8 cellular contexts compared by ENCODE assay signal in genomic region chr17:77455111-77455877, GRCh38.
A peak's percentile ranks its signal among the peaks of the same experiment; 100 is the strongest.
DNase-seq lines count a peak whose midpoint lies in the region; ATAC-seq and TF ChIP-seq lines count a peak whose summit lies in the region.
"Had no signal": no experiment of that assay in that cellular context is flagged by ENCODE, and none has a peak within 500 bp of the region (broad histone marks: within the 10 kb centered on the region; RNA-seq: fewer than 3 reads in every experiment).

No MANE protein-coding gene starts in this region.

- TF ChIP-seq EP300 in gastroesophageal sphincter (IDR thresholded peaks at IDR 0.05) = no peak

- H3K4me1 Mint-ChIP-seq in HFFc6 (ENCODE audit: low read depth) = peaks cover 58% of the 10 kb centered on the region
- H3K4me1 Mint-ChIP-seq in activated T-helper 1 cell treated with anti-CD3 and anti-CD28 coated beads, Interleukin-12 subunit alpha, Interleukin-12 subunit beta, Interleukin-2, Interleukin-4 antibody, amounts not matched to agents 30 ng/mL and 10 ng/mL and 1 ng/mL, durations not matched to agents 14 hours and 24 hours and 36 hours (ENCODE audit: low read depth) = peaks cover 73% of the 10 kb centered on the region
- H3K4me1 Mint-ChIP-seq in stimulated activated memory B cell treated with anti-CD40 and anti-IgM and Interleukin-4, amounts not matched to agents 10 μg/mL and 1 μg/mL and 100 μg/mL, for 72 hours = peaks cover 73% of the 10 kb centered on the region

- H3K9me3 ChIP-seq in gastroesophageal sphincter = no peaks in the 10 kb centered on the region
- H3K9me3 ChIP-seq: right atrium auricular region had no signal

- peaks cover 3 to 100% (median 38%) of the 10 kb centered on the region in 3 donors for H3K4me1 ChIP-seq in gastroesophageal sphincter

- H3K4me3 ChIP-seq in gastroesophageal sphincter = no peak overlapping the region

- H3K27ac Mint-ChIP-seq in HFFc6 = 0 out of 2 replicates have a peak overlapping the region, but pooled peaks have one; percentile 18
- H3K27ac Mint-ChIP-seq in activated T-helper 1 cell treated with anti-CD3 and anti-CD28 coated beads, Interleukin-12 subunit alpha, Interleukin-12 subunit beta, Interleukin-2, Interleukin-4 antibody, amounts not matched to agents 30 ng/mL and 10 ng/mL and 1 ng/mL, durations not matched to agents 14 hours and 24 hours and 36 hours = peak overlapping the region; percentile 90
- peak overlapping the region; percentile 100 for H3K27ac Mint-ChIP-seq in stimulated activated memory B cell treated with anti-CD40 and anti-IgM and Interleukin-4, amounts not matched to agents 10 μg/mL and 1 μg/mL and 100 μg/mL, for 72 hours

- H3K9me3 Mint-ChIP-seq in HFFc6 = no peaks in the 10 kb centered on the region
- no peaks in the 10 kb centered on the region for H3K9me3 Mint-ChIP-seq in activated T-helper 1 cell treated with anti-CD3 and anti-CD28 coated beads, Interleukin-12 subunit alpha, Interleukin-12 subunit beta, Interleukin-2, Interleukin-4 antibody, amounts not matched to agents 30 ng/mL and 10 ng/mL and 1 ng/mL, durations not matched to agents 14 hours and 24 hours and 36 hours
- no peaks in the 10 kb centered on the region for H3K9me3 Mint-ChIP-seq in stimulated activated memory B cell treated with anti-CD40 and anti-IgM and Interleukin-4, amounts not matched to agents 10 μg/mL and 1 μg/mL and 100 μg/mL, for 72 hours

- no peaks in the 10 kb centered on the region for H3K36me3 ChIP-seq in gastroesophageal sphincter
- H3K36me3 ChIP-seq: right atrium auricular region had no signal

- H3K27me3 Mint-ChIP-seq in HFFc6 (ENCODE audit: insufficient read depth) = peaks cover 19% of the 10 kb centered on the region
- H3K27me3 Mint-ChIP-seq in activated T-helper 1 cell treated with anti-CD3 and anti-CD28 coated beads, Interleukin-12 subunit alpha, Interleukin-12 subunit beta, Interleukin-2, Interleukin-4 antibody, amounts not matched to agents 30 ng/mL and 10 ng/mL and 1 ng/mL, durations not matched to agents 14 hours and 24 hours and 36 hours (ENCODE audit: insufficient read depth) = no peaks in the 10 kb centered on the region
- no peaks in the 10 kb centered on the region for H3K27me3 Mint-ChIP-seq in stimulated activated memory B cell treated with anti-CD40 and anti-IgM and Interleukin-4, amounts not matched to agents 10 μg/mL and 1 μg/mL and 100 μg/mL, for 72 hours

- H3K27ac ChIP-seq in gastroesophageal sphincter = peak overlapping the region in 3 of 4 donors; percentile 92 to 94 (median 93)

- H3K36me3 Mint-ChIP-seq in HFFc6 (ENCODE audit: low read depth) = peaks cover 5% of the 10 kb centered on the region
- H3K36me3 Mint-ChIP-seq in activated T-helper 1 cell treated with anti-CD3 and anti-CD28 coated beads, Interleukin-12 subunit alpha, Interleukin-12 subunit beta, Interleukin-2, Interleukin-4 antibody, amounts not matched to agents 30 ng/mL and 10 ng/mL and 1 ng/mL, durations not matched to agents 14 hours and 24 hours and 36 hours (ENCODE audit: low read depth) = peaks cover 29% of the 10 kb centered on the region
- H3K36me3 Mint-ChIP-seq in stimulated activated memory B cell treated with anti-CD40 and anti-IgM and Interleukin-4, amounts not matched to agents 10 μg/mL and 1 μg/mL and 100 μg/mL, for 72 hours = peaks cover 60% of the 10 kb centered on the region

- H3K27me3 ChIP-seq in gastroesophageal sphincter = no peaks in the 10 kb centered on the region
- H3K27me3 ChIP-seq: right atrium auricular region had no signal

- 74% methylated on average over 9 of the region's 24 CpGs; no CpG with 5 or more reads in 1 of the 2 donors for WGBS in gastroesophageal sphincter (ENCODE audit: low coverage in 1 of 2), 2 donors

- ATAC-seq in gastroesophageal sphincter (no peak), GM19397 (IDR thresholded peaks at IDR 0.05; ENCODE audit: unreplicated experiment) (no peak), GM19467 (IDR thresholded peaks at IDR 0.05; ENCODE audit: unreplicated experiment) (no peak)
- no peak for ATAC-seq in stimulated activated memory B cell treated with anti-CD40 and anti-IgM and Interleukin-4, amounts not matched to agents 10 μg/mL and 1 μg/mL and 100 μg/mL, for 72 hours

- no peak for DNase-seq in HFFc6
- no peak for DNase-seq in activated T-helper 1 cell treated with anti-CD3 and anti-CD28 coated beads, Interleukin-12 subunit alpha, Interleukin-12 subunit beta, Interleukin-2, Interleukin-4 antibody, amounts not matched to agents 30 ng/mL and 10 ng/mL and 1 ng/mL, durations not matched to agents 14 hours and 24 hours and 36 hours (ENCODE audit: low spot score)
- no peak for DNase-seq in DMS 273 (lab: John Stamatoyannopoulos, UW; ENCODE audit: unreplicated experiment)

- TF ChIP-seq POLR2A in gastroesophageal sphincter (IDR thresholded peaks at IDR 0.05) = no peak

- intact Hi-C loops in activated T-helper 1 cell treated with anti-CD3 and anti-CD28 coated beads, Interleukin-12 subunit alpha, Interleukin-12 subunit beta, Interleukin-2, Interleukin-4 antibody, amounts not matched to agents 30 ng/mL and 10 ng/mL and 1 ng/mL, durations not matched to agents 14 hours and 24 hours and 36 hours (cut with micrococcal nuclease) = loop anchor here (10.0 kb wide), 1 partner anchor 310 kb away; the partner anchor contains the start of gene SEC14L1

- H3K4me3 Mint-ChIP-seq in HFFc6 = peak overlapping the region; percentile 17; the same call in 1 of the 2 replicates
- H3K4me3 Mint-ChIP-seq in activated T-helper 1 cell treated with anti-CD3 and anti-CD28 coated beads, Interleukin-12 subunit alpha, Interleukin-12 subunit beta, Interleukin-2, Interleukin-4 antibody, amounts not matched to agents 30 ng/mL and 10 ng/mL and 1 ng/mL, durations not matched to agents 14 hours and 24 hours and 36 hours = peak overlapping the region; percentile 95
- H3K4me3 Mint-ChIP-seq in stimulated activated memory B cell treated with anti-CD40 and anti-IgM and Interleukin-4, amounts not matched to agents 10 μg/mL and 1 μg/mL and 100 μg/mL, for 72 hours = peak overlapping the region; percentile 92

- TF ChIP-seq CTCF in HFFc6 (IDR thresholded peaks at IDR 0.05) = no peak
- TF ChIP-seq CTCF in gastroesophageal sphincter (IDR thresholded peaks at IDR 0.05) = no peak

Comparison
In these comparisons a context has a peak if more than half of its experiments do, and no peak if none do; other contexts are left out.
1. H3K27ac Mint-ChIP-seq: peak in every context shown above with its lines; median percentile 100 in stimulated activated memory B cell treated with anti-CD40 and anti-IgM and Interleukin-4, amounts not matched to agents 10 μg/mL and 1 μg/mL and 100 μg/mL, for 72 hours; 90 in activated T-helper 1 cell treated with anti-CD3 and anti-CD28 coated beads, Interleukin-12 subunit alpha, Interleukin-12 subunit beta, Interleukin-2, Interleukin-4 antibody, amounts not matched to agents 30 ng/mL and 10 ng/mL and 1 ng/mL, durations not matched to agents 14 hours and 24 hours and 36 hours; 18 in HFFc6.
2. H3K4me3 Mint-ChIP-seq: peak in every context shown above with its lines; median percentile 95 in activated T-helper 1 cell treated with anti-CD3 and anti-CD28 coated beads, Interleukin-12 subunit alpha, Interleukin-12 subunit beta, Interleukin-2, Interleukin-4 antibody, amounts not matched to agents 30 ng/mL and 10 ng/mL and 1 ng/mL, durations not matched to agents 14 hours and 24 hours and 36 hours; 92 in stimulated activated memory B cell treated with anti-CD40 and anti-IgM and Interleukin-4, amounts not matched to agents 10 μg/mL and 1 μg/mL and 100 μg/mL, for 72 hours; 17 in HFFc6.